In genomic region chr21:42056468-42056867, GRCh38 we compare ENCODE assay signal across 13 cellular contexts. TPM values are rescaled to one million over a fixed set of nuclear protein-coding genes. Genes with fewer than 3 reads are reported as not detected.
DNase-seq lines count a peak whose midpoint lies in the region; ATAC-seq, FAIRE-seq and TF ChIP-seq lines count a peak whose summit lies in the region.
"Had no signal": no experiment of that assay in that cellular context is flagged by ENCODE, and none has a peak within 500 bp of the region (broad histone marks: within the 10 kb centered on the region; RNA-seq: fewer than 3 reads in every experiment).

No MANE protein-coding gene starts in this region.

- POLR2A ChIA-PET in CD4-positive, alpha-beta T cell (lab: Charles Lee), result no interaction called here

- H3K27me3 Mint-ChIP-seq in CD4-positive, alpha-beta T cell, result no peaks in the 10 kb centered on the region
- H3K27me3 Mint-ChIP-seq in astrocyte (ENCODE audit: low read depth, unreplicated experiment), result peaks cover 33% of the 10 kb centered on the region
- H3K27me3 Mint-ChIP-seq: activated CD8-positive, alpha-beta memory T cell treated with anti-CD3 and anti-CD28 coated beads, Interleukin-2, amount 10 ng/mL, durations not matched to agents 7 days and 5 days; CD4-positive, alpha-beta memory T cell; T-helper 17 cell had no signal

- no peaks in the 10 kb centered on the region for H3K9me3 ChIP-seq in CD4-positive, alpha-beta T cell (ENCODE audit: control insufficient read depth, low read length)
- H3K9me3 ChIP-seq in astrocyte (ENCODE audit: insufficient read depth, low read depth, low read length) (no peaks in the 10 kb centered on the region), osteoblast (ENCODE audit: low read depth, low read length) (no peaks in the 10 kb centered on the region)

- H2AFZ ChIP-seq in astrocyte (ENCODE audit: low read depth, low read length), result no peak overlapping the region
- H2AFZ ChIP-seq in osteoblast (ENCODE audit: low read length), result peak overlapping the region; percentile 5

- H3K27me3 ChIP-seq in CD4-positive, alpha-beta T cell (ENCODE audit: control insufficient read depth, insufficient read depth, low read length), result no peaks in the 10 kb centered on the region
- peaks cover 14% of the 10 kb centered on the region for H3K27me3 ChIP-seq in astrocyte (ENCODE audit: insufficient read depth, low read length)
- peaks cover 5% of the 10 kb centered on the region for H3K27me3 ChIP-seq in osteoblast (ENCODE audit: insufficient read depth, low read length)

- H3K4me2 ChIP-seq in astrocyte (ENCODE audit: low read length) (peak overlapping the region; percentile 73), osteoblast (ENCODE audit: insufficient read depth, low read length) (peak overlapping the region; percentile 76)

- H3K4me3 Mint-ChIP-seq in CD4-positive, alpha-beta T cell, result no peak overlapping the region
- no peak overlapping the region for H3K4me3 Mint-ChIP-seq in astrocyte (ENCODE audit: unreplicated experiment)
- H3K4me3 Mint-ChIP-seq: activated CD8-positive, alpha-beta memory T cell treated with anti-CD3 and anti-CD28 coated beads, Interleukin-2, amount 10 ng/mL, durations not matched to agents 7 days and 5 days; CD4-positive, alpha-beta memory T cell; T-helper 17 cell had no signal

- H3K36me3 Mint-ChIP-seq in CD4-positive, alpha-beta T cell (ENCODE audit: low read depth), result no peaks in the 10 kb centered on the region
- H3K36me3 Mint-ChIP-seq in astrocyte (ENCODE audit: low read depth, unreplicated experiment), result no peaks in the 10 kb centered on the region
- H3K36me3 Mint-ChIP-seq: activated CD8-positive, alpha-beta memory T cell treated with anti-CD3 and anti-CD28 coated beads, Interleukin-2, amount 10 ng/mL, durations not matched to agents 7 days and 5 days; CD4-positive, alpha-beta memory T cell had no signal

- no peaks in the 10 kb centered on the region for H3K79me2 ChIP-seq in astrocyte (ENCODE audit: insufficient read depth, low read length)
- H3K79me2 ChIP-seq in osteoblast (ENCODE audit: insufficient read depth, low read length), result no peaks in the 10 kb centered on the region

- H3K4me1 ChIP-seq in astrocyte (ENCODE audit: insufficient read depth, low read length) (peaks cover 22% of the 10 kb centered on the region), osteoblast (ENCODE audit: insufficient read depth, low read length) (peaks cover 30% of the 10 kb centered on the region)

- H3K4me3 ChIP-seq in astrocyte (ENCODE audit: insufficient read depth, low read depth, low read length) (peak overlapping the region; percentile 22), osteoblast (ENCODE audit: insufficient read depth, low read length) (peak overlapping the region; percentile 41)

- intact Hi-C loops in CD4-positive, alpha-beta T cell (cut with DNase I, micrococcal nuclease), result no loop called here

- no peak for FAIRE-seq in astrocyte (lab: Jason Lieb, UNC)

- CTCF ChIA-PET in CD4-positive, alpha-beta T cell (lab: Charles Lee), result no interaction called here

- H3K36me3 ChIP-seq in astrocyte (ENCODE audit: insufficient read depth, low read length) (no peaks in the 10 kb centered on the region), osteoblast (ENCODE audit: insufficient read depth, low read length) (no peaks in the 10 kb centered on the region)

- no peak for DNase-seq in CD4-positive, alpha-beta T cell
- peak; percentile 61 for DNase-seq in NCI-H1105 (lab: John Stamatoyannopoulos, UW)
- DNase-seq in astrocyte (ENCODE audit: low read depth), result no peak
- DNase-seq in osteoblast (ENCODE audit: insufficient read length, low spot score, missing footprints), result peak; percentile 80
- DNase-seq in omental fat pad (ENCODE audit: low spot score), result no peak
- no peak for DNase-seq in NCI-H128 (lab: John Stamatoyannopoulos, UW; ENCODE audit: unreplicated experiment)
- DNase-seq: activated CD8-positive, alpha-beta memory T cell treated with anti-CD3 and anti-CD28 coated beads, Interleukin-2, amount 10 ng/mL, durations not matched to agents 7 days and 5 days; CD4-positive, alpha-beta memory T cell; NCI-H82; T-helper 17 cell had no signal

- no peaks in the 10 kb centered on the region for H3K9me3 Mint-ChIP-seq in CD4-positive, alpha-beta T cell
- peaks cover 6% of the 10 kb centered on the region for H3K9me3 Mint-ChIP-seq in astrocyte (ENCODE audit: unreplicated experiment)
- H3K9me3 Mint-ChIP-seq: CD4-positive, alpha-beta memory T cell had no signal

- ATAC-seq in CD4-positive, alpha-beta T cell (ENCODE audit: poor library complexity), result no peak
- ATAC-seq in HG02938 (IDR thresholded peaks at IDR 0.05; ENCODE audit: unreplicated experiment) (no peak), HG03460 (IDR thresholded peaks at IDR 0.05; ENCODE audit: unreplicated experiment) (no peak), omental fat pad (ENCODE audit: low FRiP score) (no peak)
- ATAC-seq: activated CD8-positive, alpha-beta memory T cell treated with anti-CD3 and anti-CD28 coated beads, Interleukin-2, amount 10 ng/mL, durations not matched to agents 7 days and 5 days; T-helper 17 cell had no signal

- no peak for TF ChIP-seq CTCF in CD4-positive, alpha-beta T cell (IDR thresholded peaks at IDR 0.05)
- TF ChIP-seq CTCF in astrocyte (IDR thresholded peaks at IDR 0.05; ENCODE audit: insufficient read depth, low read depth, low read length) (no peak), osteoblast (IDR thresholded peaks at IDR 0.05; ENCODE audit: extremely low read depth, low read depth, low read length) (no peak), omental fat pad (IDR thresholded peaks at IDR 0.05) (no peak)

- peaks cover 38% of the 10 kb centered on the region for H3K4me1 Mint-ChIP-seq in CD4-positive, alpha-beta T cell (ENCODE audit: low read depth)
- peaks cover 3% of the 10 kb centered on the region for H3K4me1 Mint-ChIP-seq in astrocyte (ENCODE audit: low read depth, unreplicated experiment)

- H3K27ac Mint-ChIP-seq in CD4-positive, alpha-beta T cell, result peak overlapping the region; percentile 0
- H3K27ac Mint-ChIP-seq in astrocyte (ENCODE audit: unreplicated experiment), result no peak overlapping the region
- H3K27ac Mint-ChIP-seq: activated CD8-positive, alpha-beta memory T cell treated with anti-CD3 and anti-CD28 coated beads, Interleukin-2, amount 10 ng/mL, durations not matched to agents 7 days and 5 days; T-helper 17 cell had no signal

- peak overlapping the region; percentile 74 for H3K9ac ChIP-seq in astrocyte (ENCODE audit: low read length)

- H4K20me1 ChIP-seq in astrocyte (ENCODE audit: insufficient read depth, low read length) (no peaks in the 10 kb centered on the region), osteoblast (ENCODE audit: insufficient read depth, low read length) (no peaks in the 10 kb centered on the region)

- H3K27ac ChIP-seq in CD4-positive, alpha-beta T cell (ENCODE audit: low read depth, low read length), result no peak overlapping the region
- H3K27ac ChIP-seq in astrocyte (ENCODE audit: low read depth, low read length) (peak overlapping the region; percentile 68), osteoblast (ENCODE audit: low read depth, low read length) (peak overlapping the region; percentile 97)

RNA-seq across cellular contexts. Expression of gene UMODL1, which starts 14.6 kb away (rescaled TPM):
- under 1 TPM; 0.42 to 0.49 TPM for total RNA-seq in CD4-positive, alpha-beta T cell
- total RNA-seq in astrocyte, result 0.10 TPM in 1 of 2 replicates, not detected in the other
- under 0.01 TPM in 1 of 2 replicates, not detected in the other for total RNA-seq in osteoblast
- not detected for total RNA-seq in omental fat pad
- total RNA-seq: bronchial epithelial cell had no signal

RNA-seq across cellular contexts. Expression of gene ZBTB21, which starts 46.3 kb away (rescaled TPM):
- 100 to 1,000 TPM; 132 to 139 TPM for total RNA-seq in CD4-positive, alpha-beta T cell
- total RNA-seq in astrocyte (18.3 and 20.5 TPM in 2 replicates), osteoblast (12.7 and 13.8 TPM in 2 replicates), omental fat pad (10 to 100 TPM; 11.6 to 27.8 (median 18.9) TPM)

Comparison
In these comparisons a context has a peak if more than half of its experiments do, and no peak if none do; other contexts are left out.
1. DNase-seq: peak in NCI-H1105 (single experiment) and osteoblast (single experiment); none in CD4-positive, alpha-beta T cell (0 of 10), astrocyte (single experiment), omental fat pad (single experiment) and NCI-H128 (single experiment).